8 cellular contexts compared by ENCODE assay signal in genomic region chr22:50470491-50470890, GRCh38. TPM values are rescaled to one million over a fixed set of nuclear protein-coding genes. Genes with fewer than 3 reads are reported as not detected.
DNase-seq lines count a peak whose midpoint lies in the region; ATAC-seq and TF ChIP-seq lines count a peak whose summit lies in the region.

No MANE protein-coding gene starts in this region.

- peak overlapping the region; percentile 3 for H3K27ac ChIP-seq in upper lobe of right lung

- peaks cover 50% of the 10 kb centered on the region for H3K4me1 ChIP-seq in upper lobe of right lung

- peaks cover 26% of the 10 kb centered on the region for H3K36me3 ChIP-seq in upper lobe of right lung

- CTCF ChIA-PET in activated naive CD4-positive, alpha-beta T cell treated with anti-CD3 and anti-CD28 coated beads, Interleukin-2, amount 10 ng/mL, durations not matched to agents 7 days and 5 days (lab: Charles Lee), result interaction anchor here (0.8 to 2.8 kb wide), 8 partner anchors 9 to 150 kb away, joined by 3 to 21 read pairs (median 4); no protein-coding TSS in a partner anchor
- CTCF ChIA-PET in activated CD8-positive, alpha-beta T cell treated with anti-CD3 and anti-CD28 coated beads for 36 hours (lab: Charles Lee), result interaction anchor here (0.8 to 2.2 kb wide), 10 partner anchors 13 to 218 kb away, joined by 3 to 11 read pairs (median 4); partner anchors contain the start of genes KLHDC7B and SCO2

- no peaks in the 10 kb centered on the region for H3K27me3 Mint-ChIP-seq in activated naive CD4-positive, alpha-beta T cell treated with anti-CD3 and anti-CD28 coated beads, Interleukin-2, amount 10 ng/mL, durations not matched to agents 7 days and 5 days
- no peaks in the 10 kb centered on the region for H3K27me3 Mint-ChIP-seq in activated CD8-positive, alpha-beta T cell treated with anti-CD3 and anti-CD28 coated beads for 36 hours

- H3K27ac Mint-ChIP-seq in activated naive CD4-positive, alpha-beta T cell treated with anti-CD3 and anti-CD28 coated beads, Interleukin-2, amount 10 ng/mL, durations not matched to agents 7 days and 5 days, result peak overlapping the region; percentile 95
- H3K27ac Mint-ChIP-seq in activated CD8-positive, alpha-beta T cell treated with anti-CD3 and anti-CD28 coated beads for 36 hours, result peak overlapping the region; percentile 95

- H3K36me3 Mint-ChIP-seq in activated naive CD4-positive, alpha-beta T cell treated with anti-CD3 and anti-CD28 coated beads, Interleukin-2, amount 10 ng/mL, durations not matched to agents 7 days and 5 days, result peaks cover 31% of the 10 kb centered on the region
- H3K36me3 Mint-ChIP-seq in activated CD8-positive, alpha-beta T cell treated with anti-CD3 and anti-CD28 coated beads for 36 hours (ENCODE audit: low read depth), result peaks cover 11% of the 10 kb centered on the region

- H3K4me1 Mint-ChIP-seq in activated naive CD4-positive, alpha-beta T cell treated with anti-CD3 and anti-CD28 coated beads, Interleukin-2, amount 10 ng/mL, durations not matched to agents 7 days and 5 days, result peaks cover 79% of the 10 kb centered on the region
- peaks cover 78% of the 10 kb centered on the region for H3K4me1 Mint-ChIP-seq in activated CD8-positive, alpha-beta T cell treated with anti-CD3 and anti-CD28 coated beads for 36 hours (ENCODE audit: low read depth)

- no peaks in the 10 kb centered on the region for H3K9me3 Mint-ChIP-seq in activated naive CD4-positive, alpha-beta T cell treated with anti-CD3 and anti-CD28 coated beads, Interleukin-2, amount 10 ng/mL, durations not matched to agents 7 days and 5 days
- no peaks in the 10 kb centered on the region for H3K9me3 Mint-ChIP-seq in activated CD8-positive, alpha-beta T cell treated with anti-CD3 and anti-CD28 coated beads for 36 hours

- DNase-seq in activated naive CD4-positive, alpha-beta T cell treated with anti-CD3 and anti-CD28 coated beads, Interleukin-2, amount 10 ng/mL, durations not matched to agents 7 days and 5 days, result no peak
- no peak for DNase-seq in activated naive CD4-positive, alpha-beta T cell treated with anti-CD3 and anti-CD28 coated beads, Interleukin-2, amount 50 U/mL, for 16 hours
- DNase-seq in activated CD8-positive, alpha-beta T cell treated with anti-CD3 and anti-CD28 coated beads for 36 hours, result peak; percentile 34
- DNase-seq in left kidney (ENCODE audit: low read depth, low spot score) (peak; percentile 25), upper lobe of right lung (no peak), NOMO-1 treated with DMSO at 0.1 percent for 48 hours (lab: John Stamatoyannopoulos, UW; ENCODE audit: unreplicated experiment) (no peak), DMS 273 treated with DMSO at 0.1 percent for 48 hours (lab: John Stamatoyannopoulos, UW) (no peak), NCI-H345 treated with DMSO at 0.1 percent for 48 hours (lab: John Stamatoyannopoulos, UW; ENCODE audit: unreplicated experiment) (no peak)

- H3K9me3 ChIP-seq in upper lobe of right lung, result no peaks in the 10 kb centered on the region

- POLR2A ChIA-PET in activated CD8-positive, alpha-beta T cell treated with anti-CD3 and anti-CD28 coated beads for 36 hours (lab: Charles Lee), result interaction anchor here (0.9 to 5.3 kb wide), 12 partner anchors 11 to 151 kb away, joined by 3 to 38 read pairs (median 5); partner anchors contain the start of genes LMF2, NCAPH2, SCO2 and SYCE3

- no peaks in the 10 kb centered on the region for H3K27me3 ChIP-seq in upper lobe of right lung

- H3K4me3 Mint-ChIP-seq in activated naive CD4-positive, alpha-beta T cell treated with anti-CD3 and anti-CD28 coated beads, Interleukin-2, amount 10 ng/mL, durations not matched to agents 7 days and 5 days, result peak overlapping the region; percentile 69
- H3K4me3 Mint-ChIP-seq in activated CD8-positive, alpha-beta T cell treated with anti-CD3 and anti-CD28 coated beads for 36 hours, result peak overlapping the region; percentile 70

- no peak for ATAC-seq in activated CD8-positive, alpha-beta T cell treated with anti-CD3 and anti-CD28 coated beads for 36 hours
- no peak for ATAC-seq in upper lobe of right lung

- no peak overlapping the region for H3K4me3 ChIP-seq in upper lobe of right lung

- no peak for TF ChIP-seq CTCF in activated CD8-positive, alpha-beta T cell treated with anti-CD3 and anti-CD28 coated beads for 36 hours (IDR thresholded peaks at IDR 0.05)
- no peak for TF ChIP-seq CTCF in upper lobe of right lung (IDR thresholded peaks at IDR 0.05)

- intact Hi-C loops in activated CD8-positive, alpha-beta T cell treated with anti-CD3 and anti-CD28 coated beads for 36 hours (cut with micrococcal nuclease), result no loop called here
- intact Hi-C loops in upper lobe of right lung (cut with DNase I), result no loop called here

RNA-seq across cellular contexts. Expression of gene SBF1, which starts 4.3 kb away (rescaled TPM):
- 100 to 1,000 TPM; 120 TPM for total RNA-seq in activated CD8-positive, alpha-beta T cell treated with anti-CD3 and anti-CD28 coated beads for 36 hours
- total RNA-seq in upper lobe of right lung, result 69.4 TPM

RNA-seq across cellular contexts. Expression of gene ADM2, which starts 10.9 kb away (rescaled TPM):
- total RNA-seq in activated CD8-positive, alpha-beta T cell treated with anti-CD3 and anti-CD28 coated beads for 36 hours, result 1 to 10 TPM; 5.5 to 6.8 TPM
- 2.6 TPM for total RNA-seq in upper lobe of right lung

RNA-seq across cellular contexts. Expression of gene MIOX, which starts 16.2 kb away (rescaled TPM):
- under 1 TPM in 1 of 2 experiments, not detected in 1; 0.29 TPM for total RNA-seq in activated CD8-positive, alpha-beta T cell treated with anti-CD3 and anti-CD28 coated beads for 36 hours
- total RNA-seq in upper lobe of right lung, result not detected

RNA-seq across cellular contexts. Expression of gene LMF2, which starts 37.0 kb away (rescaled TPM):
- 10 to 100 TPM; 48.0 to 48.8 TPM for total RNA-seq in activated CD8-positive, alpha-beta T cell treated with anti-CD3 and anti-CD28 coated beads for 36 hours
- 65.8 TPM for total RNA-seq in upper lobe of right lung

RNA-seq across cellular contexts. Expression of gene NCAPH2, which starts 37.5 kb away (rescaled TPM):
- 100 to 1,000 TPM; 121 to 126 TPM for total RNA-seq in activated CD8-positive, alpha-beta T cell treated with anti-CD3 and anti-CD28 coated beads for 36 hours
- 51.8 TPM for total RNA-seq in upper lobe of right lung

Comparison
In these comparisons a context has a peak if more than half of its experiments do, and no peak if none do; other contexts are left out.
1. DNase-seq: peak in activated CD8-positive, alpha-beta T cell treated with anti-CD3 and anti-CD28 coated beads for 36 hours (single experiment) and left kidney (single experiment); none in activated naive CD4-positive, alpha-beta T cell treated with anti-CD3 and anti-CD28 coated beads, Interleukin-2, amount 10 ng/mL, durations not matched to agents 7 days and 5 days (single experiment), activated naive CD4-positive, alpha-beta T cell treated with anti-CD3 and anti-CD28 coated beads, Interleukin-2, amount 50 U/mL, for 16 hours (single experiment), upper lobe of right lung (single experiment), NOMO-1 treated with DMSO at 0.1 percent for 48 hours (single experiment), DMS 273 treated with DMSO at 0.1 percent for 48 hours (single experiment) and NCI-H345 treated with DMSO at 0.1 percent for 48 hours (single experiment).